ENCODE assay signal across 1 cellular context in genomic region chr17:31486351-31487062, GRCh38.
TF ChIP-seq lines count a peak whose summit lies in the region.

No MANE protein-coding gene starts in this region.

TF ChIP-seq in HepG2, 621 proteins besides CTCF, POLR2A, EP300 and RAD21 (continued from another document):
- no peak for TF ChIP-seq E2F5 (CRISPR knock-in tag; conservative IDR thresholded peaks at IDR 0.05)
- TF ChIP-seq ZFP1 (CRISPR knock-in tag; IDR thresholded peaks at IDR 0.05) = no peak
- peak; percentile 81; the same call in 1 of the 2 replicates for TF ChIP-seq ZNF121 (CRISPR knock-in tag; IDR thresholded peaks at IDR 0.05)
- TF ChIP-seq SRF (IDR thresholded peaks at IDR 0.05; ENCODE audit: low read depth, low read length) = no peak
- no peak for TF ChIP-seq JDP2 (CRISPR knock-in tag; IDR thresholded peaks at IDR 0.05; ENCODE audit: borderline replicate concordance)
- no peak for TF ChIP-seq ARNTL (CRISPR knock-in tag; IDR thresholded peaks at IDR 0.05)
- 0 out of 2 replicates have a peak, but pooled peaks have one; percentile 12 for TF ChIP-seq SP4 (CRISPR knock-in tag; IDR thresholded peaks at IDR 0.05)
- TF ChIP-seq THAP11 (CRISPR knock-in tag; IDR thresholded peaks at IDR 0.05) = 0 out of 2 replicates have a peak, but pooled peaks have one; percentile 3
- peak; percentile 51; the same call in 1 of the 2 replicates for TF ChIP-seq SALL1 (CRISPR knock-in tag; IDR thresholded peaks at IDR 0.05)
- no peak for TF ChIP-seq ZNF468 (CRISPR knock-in tag; IDR thresholded peaks at IDR 0.05)
- no peak for TF ChIP-seq IKZF1 (IDR thresholded peaks at IDR 0.05)
- TF ChIP-seq ZNF710 (CRISPR knock-in tag; IDR thresholded peaks at IDR 0.05; ENCODE audit: borderline replicate concordance) = no peak; the same call in 1 of the 2 replicates
- no peak for TF ChIP-seq ELF4 (CRISPR knock-in tag; IDR thresholded peaks at IDR 0.05; ENCODE audit: borderline replicate concordance)
- 0 out of 2 replicates have a peak, but pooled peaks have one; percentile 39 for TF ChIP-seq HNRNPL (IDR thresholded peaks at IDR 0.05; ENCODE audit: low read depth, low read length)
- peak; percentile 15; the same call in 1 of the 2 replicates for TF ChIP-seq ZNF839 (CRISPR knock-in tag; IDR thresholded peaks at IDR 0.05; ENCODE audit: borderline replicate concordance)
- 0 out of 2 replicates have a peak, but pooled peaks have one; percentile 81 for TF ChIP-seq FOXO4 (CRISPR knock-in tag; conservative IDR thresholded peaks at IDR 0.05)
- TF ChIP-seq HIC2 (CRISPR knock-in tag; IDR thresholded peaks at IDR 0.05; ENCODE audit: low read depth) = no peak
- TF ChIP-seq PCBP1 (IDR thresholded peaks at IDR 0.05; ENCODE audit: borderline replicate concordance, low read depth, low read length) = no peak
- TF ChIP-seq ZNF292 (CRISPR knock-in tag; IDR thresholded peaks at IDR 0.05; ENCODE audit: borderline replicate concordance, low read depth) = 0 out of 2 replicates have a peak, but pooled peaks have one; percentile 16
- TF ChIP-seq BATF2 (CRISPR knock-in tag; IDR thresholded peaks at IDR 0.05) = no peak
- no peak for TF ChIP-seq MTF2 (CRISPR knock-in tag; IDR thresholded peaks at IDR 0.05; ENCODE audit: borderline replicate concordance)
- no peak for TF ChIP-seq ZNF569 (CRISPR knock-in tag; IDR thresholded peaks at IDR 0.05; ENCODE audit: borderline replicate concordance)
TF ChIP-seq in HepG2: peak in this region for 11.
